ENCODE assay signal across 20 cellular contexts in genomic region chr22:41987276-41987675, GRCh38. TPM values are rescaled to one million over a fixed set of nuclear protein-coding genes. Genes with fewer than 3 reads are reported as not detected.
DNase-seq lines count a peak whose midpoint lies in the region; ATAC-seq and TF ChIP-seq lines count a peak whose summit lies in the region.
"Had no signal": no experiment of that assay in that cellular context is flagged by ENCODE, and none has a peak within 500 bp of the region (broad histone marks: within the 10 kb centered on the region; RNA-seq: fewer than 3 reads in every experiment).

No MANE protein-coding gene starts in this region.

- H3K9me3 ChIP-seq in endodermal cell (ENCODE audit: control insufficient read depth, low read length) (no peaks in the 10 kb centered on the region), aorta (ENCODE audit: control insufficient read depth, low read length) (no peaks in the 10 kb centered on the region), upper lobe of left lung (no peaks in the 10 kb centered on the region), left lung (no peaks in the 10 kb centered on the region)
- H3K9me3 ChIP-seq: A549, HAP-1 had no signal

- WGBS in endodermal cell (ENCODE audit: insufficient coverage in 1 of 2, insufficient read length in 1 of 2), 2 experiments = 91 to 96% methylated on average over 4 to 5 of the region's 5 CpGs
- WGBS in aorta, 2 donors = 88 to 93% methylated on average over 5 of the region's 5 CpGs
- 94 to 97% methylated on average over 3 to 5 of the region's 5 CpGs for WGBS in upper lobe of left lung, 2 donors

- intact Hi-C loops in posterior vena cava (cut with DNase I) = loop anchor here in 1 of 2 donors (10.0 kb wide), 1 partner anchor 78 kb away; no protein-coding TSS in a partner anchor
- intact Hi-C loops in aorta (cut with DNase I) = no loop called here
- intact Hi-C loops in left lung (cut with DNase I) = no loop called here

- no peaks in the 10 kb centered on the region for H3K4me1 Mint-ChIP-seq in endodermal cell
- H3K4me1 Mint-ChIP-seq in activated T-cell treated with anti-CD3 and anti-CD28 coated beads, Interleukin-2, amount 50 U/mL, for 24 hours (ENCODE audit: low read depth) = no peaks in the 10 kb centered on the region
- H3K4me1 Mint-ChIP-seq: CD4-positive, alpha-beta memory T cell had no signal

- H3K4me3 ChIP-seq in endodermal cell (ENCODE audit: low read length) = no peak overlapping the region
- H3K4me3 ChIP-seq in aorta (ENCODE audit: low read length in 2 of 2) = no peak overlapping the region
- no peak overlapping the region for H3K4me3 ChIP-seq in upper lobe of left lung
- no peak overlapping the region for H3K4me3 ChIP-seq in left lung
- H3K4me3 ChIP-seq: A549, HAP-1 had no signal

- ATAC-seq in aorta (ENCODE audit: low FRiP score) = no peak
- ATAC-seq in upper lobe of left lung (ENCODE audit: low FRiP score in 2 of 2) = no peak
- ATAC-seq in left lung = no peak
- ATAC-seq: A549 had no signal

- H3K4me1 ChIP-seq in endodermal cell (ENCODE audit: control insufficient read depth, insufficient read depth, low read length) (no peaks in the 10 kb centered on the region), aorta (ENCODE audit: control insufficient read depth in 1 of 2, insufficient read depth in 2 of 2, low read length in 2 of 2) (no peaks in the 10 kb centered on the region), upper lobe of left lung (no peaks in the 10 kb centered on the region), left lung (no peaks in the 10 kb centered on the region)
- H3K4me1 ChIP-seq: A549, HAP-1 had no signal

- H3K4me3 Mint-ChIP-seq in endodermal cell = no peak overlapping the region
- no peak overlapping the region for H3K4me3 Mint-ChIP-seq in activated T-cell treated with anti-CD3 and anti-CD28 coated beads, Interleukin-2, amount 50 U/mL, for 24 hours
- H3K4me3 Mint-ChIP-seq: CD4-positive, alpha-beta memory T cell; HFFc6 had no signal

- TF ChIP-seq CTCF in endodermal cell (conservative IDR thresholded peaks at IDR 0.05) (no peak), upper lobe of left lung (IDR thresholded peaks at IDR 0.05) (no peak), left lung (IDR thresholded peaks at IDR 0.05) (no peak)

- H3K36me3 Mint-ChIP-seq in endodermal cell (ENCODE audit: low read depth) = no peaks in the 10 kb centered on the region
- no peaks in the 10 kb centered on the region for H3K36me3 Mint-ChIP-seq in activated T-cell treated with anti-CD3 and anti-CD28 coated beads, Interleukin-2, amount 50 U/mL, for 24 hours (ENCODE audit: low read depth)
- H3K36me3 Mint-ChIP-seq: CD4-positive, alpha-beta memory T cell had no signal

- TF ChIP-seq POLR2A in upper lobe of left lung (IDR thresholded peaks at IDR 0.05) = no peak

- H3K9me3 Mint-ChIP-seq in endodermal cell = no peaks in the 10 kb centered on the region
- no peaks in the 10 kb centered on the region for H3K9me3 Mint-ChIP-seq in activated T-cell treated with anti-CD3 and anti-CD28 coated beads, Interleukin-2, amount 50 U/mL, for 24 hours
- H3K9me3 Mint-ChIP-seq: CD4-positive, alpha-beta memory T cell had no signal

- H3K27ac Mint-ChIP-seq in endodermal cell = no peak overlapping the region
- H3K27ac Mint-ChIP-seq in activated T-cell treated with anti-CD3 and anti-CD28 coated beads, Interleukin-2, amount 50 U/mL, for 24 hours = no peak overlapping the region
- H3K27ac Mint-ChIP-seq: HFFc6 had no signal

- H3K36me3 ChIP-seq in endodermal cell (ENCODE audit: control insufficient read depth, insufficient read depth, low read length) (no peaks in the 10 kb centered on the region), aorta (ENCODE audit: control insufficient read depth in 1 of 2, insufficient read depth in 2 of 2, low read length in 1 of 2) (no peaks in the 10 kb centered on the region), upper lobe of left lung (no peaks in the 10 kb centered on the region), left lung (no peaks in the 10 kb centered on the region)
- H3K36me3 ChIP-seq: HAP-1 had no signal

- H3K27ac ChIP-seq in endodermal cell (ENCODE audit: low read depth, low read length) (no peak overlapping the region), aorta (ENCODE audit: low read depth in 1 of 2, low read length in 2 of 2) (no peak overlapping the region), upper lobe of left lung (no peak overlapping the region), left lung (no peak overlapping the region)
- H3K27ac ChIP-seq: A549 had no signal

- H3K27me3 ChIP-seq in endodermal cell (ENCODE audit: control insufficient read depth, insufficient read depth, low read length, poor library complexity, severe bottlenecking) (no peaks in the 10 kb centered on the region), aorta (ENCODE audit: control insufficient read depth in 1 of 2, insufficient read depth in 2 of 2, low read length in 1 of 2) (no peaks in the 10 kb centered on the region), upper lobe of left lung (no peaks in the 10 kb centered on the region), left lung (no peaks in the 10 kb centered on the region)

- TF ChIP-seq EP300 in upper lobe of left lung (IDR thresholded peaks at IDR 0.05) = no peak

- no peak overlapping the region for H3K9ac ChIP-seq in endodermal cell (ENCODE audit: extremely low read depth, low read length, poor library complexity, severe bottlenecking)

- DNase-seq in D341Med (ENCODE audit: low spot score) (peak; percentile 7), endodermal cell (peak; percentile 20), posterior vena cava (ENCODE audit: low spot score) (peak; percentile 73), aorta (peak; percentile 17 to 25), upper lobe of left lung (no peak), left lung (no peak)
- DNase-seq in activated T-cell treated with anti-CD3 and anti-CD28 coated beads, Interleukin-2, amount 50 U/mL, for 24 hours = no peak
- DNase-seq: 8988T; ACHN; AML-193; C1 segment of cervical spinal cord; Calu3; CD4-positive, alpha-beta memory T cell; COR-L47; DMS153; DND-41; GOT3; HFFc6 had no signal

- no peaks in the 10 kb centered on the region for H3K27me3 Mint-ChIP-seq in endodermal cell (ENCODE audit: insufficient read depth)
- H3K27me3 Mint-ChIP-seq in activated T-cell treated with anti-CD3 and anti-CD28 coated beads, Interleukin-2, amount 50 U/mL, for 24 hours = no peaks in the 10 kb centered on the region
- H3K27me3 Mint-ChIP-seq: CD4-positive, alpha-beta memory T cell had no signal

RNA-seq across cellular contexts. Expression of gene WBP2NL, which starts 11.3 kb away (rescaled TPM):
- total RNA-seq in endodermal cell (not detected), posterior vena cava (1 to 10 TPM; 1.1 to 1.2 TPM), aorta (1 to 10 TPM in 1 of 2 donors, under 1 TPM in 1; 0.81 to 2.9 TPM), upper lobe of left lung (1 to 10 TPM in 4 of 6 donors, under 1 TPM in 2; 0.74 to 6.8 (median 2.0) TPM), left lung (1 to 10 TPM; 1.6 to 1.8 TPM)
- polyA plus RNA-seq in endodermal cell (2013, experiment 1 of 2) = not detected
- polyA plus RNA-seq in endodermal cell (2013, experiment 2 of 2) = not detected
- under 1 TPM in 1 of 2 donors, not detected in 1; 0.36 TPM for polyA plus RNA-seq in aorta
- total RNA-seq: HFFc6 had no signal

RNA-seq across cellular contexts. Expression of gene SEPTIN3, which starts 18.0 kb away (rescaled TPM):
- total RNA-seq in endodermal cell (10 to 100 TPM; 10.9 to 13.9 TPM), posterior vena cava (under 1 TPM; 0.14 to 0.23 TPM), aorta (under 1 TPM; 0.63 to 0.68 TPM), upper lobe of left lung (1 to 10 TPM in 5 of 6 donors, under 1 TPM in 1; 0.79 to 1.6 (median 1.3) TPM), left lung (1 to 10 TPM in 1 of 2 donors, under 1 TPM in 1; 0.99 to 2.0 TPM)
- 62.4 TPM for polyA plus RNA-seq in endodermal cell (2013, experiment 1 of 2)
- polyA plus RNA-seq in endodermal cell (2013, experiment 2 of 2) = 55.8 TPM
- under 1 TPM in 1 of 2 donors, not detected in 1; 0.05 TPM for polyA plus RNA-seq in aorta
- polyA plus RNA-seq: CD4-positive, alpha-beta memory T cell had no signal

RNA-seq across cellular contexts. Expression of gene CENPM, which starts 40.3 kb away (rescaled TPM):
- total RNA-seq in endodermal cell (10 to 100 TPM; 28.5 to 43.1 TPM), posterior vena cava (not detected), aorta (under 1 TPM; 0.58 to 0.84 TPM), upper lobe of left lung (1 to 10 TPM in 5 of 6 donors, not detected in 1; 1.9 to 9.9 (median 7.3) TPM), left lung (10 to 100 TPM in 1 of 2 donors, 1 to 10 TPM in 1; 9.6 to 12.0 TPM)
- 32.1 TPM for polyA plus RNA-seq in endodermal cell (2013, experiment 1 of 2)
- 32.0 TPM for polyA plus RNA-seq in endodermal cell (2013, experiment 2 of 2)
- 1 to 10 TPM in 1 of 2 donors, not detected in 1; 2.6 TPM for polyA plus RNA-seq in aorta

Comparison
In these comparisons a context has a peak if more than half of its experiments do, and no peak if none do; other contexts are left out.
1. DNase-seq: peak in D341Med (single experiment), endodermal cell (single experiment), posterior vena cava (single experiment) and aorta (2 of 2); none in upper lobe of left lung (0 of 2), left lung (0 of 2) and activated T-cell treated with anti-CD3 and anti-CD28 coated beads, Interleukin-2, amount 50 U/mL, for 24 hours (single experiment).